ENCODE assay signal across 9 cellular contexts in genomic region chr14:76919811-76920571, GRCh38.
DNase-seq lines count a peak whose midpoint lies in the region; ATAC-seq and TF ChIP-seq lines count a peak whose summit lies in the region.
"Had no signal": no experiment of that assay in that cellular context is flagged by ENCODE, and none has a peak within 500 bp of the region (broad histone marks: within the 10 kb centered on the region; RNA-seq: fewer than 3 reads in every experiment).

No MANE protein-coding gene starts in this region.

- POLR2A ChIA-PET in activated CD4-positive, alpha-beta T cell treated with anti-CD3 and anti-CD28 coated beads for 36 hours (lab: Charles Lee): interaction anchor here (0.7 kb wide), 1 partner anchor 10 kb away, joined by 4 read pairs; no protein-coding TSS in a partner anchor

- CTCF ChIA-PET in activated CD4-positive, alpha-beta T cell treated with anti-CD3 and anti-CD28 coated beads for 36 hours (lab: Charles Lee): interaction anchor here (0.6 to 5.1 kb wide), 13 partner anchors 9 to 150 kb away, joined by 3 to 33 read pairs (median 4); no protein-coding TSS in a partner anchor

- ATAC-seq in activated CD4-positive, alpha-beta T cell treated with anti-CD3 and anti-CD28 coated beads for 36 hours: peak; percentile 72
- ATAC-seq in heart right ventricle (peak; percentile 1 to 36 (median 6)), HG02571 (IDR thresholded peaks at IDR 0.05; ENCODE audit: unreplicated experiment) (no peak)

- no peak for TF ChIP-seq CTCF in heart right ventricle (IDR thresholded peaks at IDR 0.05)

- H3K9me3 Mint-ChIP-seq in activated CD4-positive, alpha-beta T cell treated with anti-CD3 and anti-CD28 coated beads for 36 hours (ENCODE audit: low read depth): no peaks in the 10 kb centered on the region
- no peaks in the 10 kb centered on the region for H3K9me3 Mint-ChIP-seq in activated naive CD8-positive, alpha-beta T cell (ENCODE audit: low read depth)
- H3K9me3 Mint-ChIP-seq: CD8-positive, alpha-beta memory T cell had no signal

- peak overlapping the region; percentile 47 for H3K27ac Mint-ChIP-seq in activated CD4-positive, alpha-beta T cell treated with anti-CD3 and anti-CD28 coated beads for 36 hours
- H3K27ac Mint-ChIP-seq in activated naive CD8-positive, alpha-beta T cell: no peak overlapping the region

- H3K9me3 ChIP-seq in heart right ventricle: no peaks in the 10 kb centered on the region

- intact Hi-C loops in activated CD4-positive, alpha-beta T cell treated with anti-CD3 and anti-CD28 coated beads for 36 hours (cut with DNase I, micrococcal nuclease): loop anchor here in 1 of 2 experiments (5.0 to 10.0 kb wide), 2 partner anchors 37 to 105 kb away; partner anchors contain the start of gene IRF2BPL
- intact Hi-C loops in heart right ventricle (cut with DNase I): loop anchor here in 9 of 10 donors (2.0 to 10.0 kb wide), 7 partner anchors 32 to 109 kb away; partner anchors contain the start of gene IRF2BPL (in 4 of the 9)

- no peak overlapping the region for H3K4me3 Mint-ChIP-seq in activated CD4-positive, alpha-beta T cell treated with anti-CD3 and anti-CD28 coated beads for 36 hours
- H3K4me3 Mint-ChIP-seq in activated naive CD8-positive, alpha-beta T cell: peak overlapping the region; percentile 63

- H3K9ac ChIP-seq in rectal smooth muscle tissue (ENCODE audit: low read length): no peak overlapping the region

- peak; percentile 70 for DNase-seq in activated CD4-positive, alpha-beta T cell treated with anti-CD3 and anti-CD28 coated beads for 36 hours
- DNase-seq in activated CD4-positive, alpha-beta T cell treated with anti-CD3 and anti-CD28 coated beads for 1 hour: no peak
- DNase-seq in NCI-H2196 (lab: John Stamatoyannopoulos, UW; ENCODE audit: unreplicated experiment): peak; percentile 79
- peak; percentile 51 to 67 for DNase-seq in heart right ventricle
- DNase-seq in NCI-H1048 (lab: John Stamatoyannopoulos, UW): no peak

- H3K4me1 Mint-ChIP-seq in activated CD4-positive, alpha-beta T cell treated with anti-CD3 and anti-CD28 coated beads for 36 hours: peaks cover 67% of the 10 kb centered on the region
- H3K4me1 Mint-ChIP-seq in activated naive CD8-positive, alpha-beta T cell (ENCODE audit: low read depth): peaks cover 39% of the 10 kb centered on the region

- H3K27me3 Mint-ChIP-seq in activated CD4-positive, alpha-beta T cell treated with anti-CD3 and anti-CD28 coated beads for 36 hours: no peaks in the 10 kb centered on the region
- no peaks in the 10 kb centered on the region for H3K27me3 Mint-ChIP-seq in activated naive CD8-positive, alpha-beta T cell
- H3K27me3 Mint-ChIP-seq: CD8-positive, alpha-beta memory T cell had no signal

- no peaks in the 10 kb centered on the region for H3K36me3 ChIP-seq in heart right ventricle
- no peaks in the 10 kb centered on the region for H3K36me3 ChIP-seq in rectal smooth muscle tissue (ENCODE audit: control insufficient read depth, insufficient read depth, low read length)

- peaks cover 37 to 81% (median 53%) of the 10 kb centered on the region in 9 donors for H3K4me1 ChIP-seq in heart right ventricle
- H3K4me1 ChIP-seq in rectal smooth muscle tissue (ENCODE audit: control insufficient read depth, insufficient read depth, low read length): peaks cover 35% of the 10 kb centered on the region

- peak overlapping the region; percentile 83 to 98 (median 92) for H3K27ac ChIP-seq in heart right ventricle
- H3K27ac ChIP-seq in rectal smooth muscle tissue (ENCODE audit: low read depth, low read length): peak overlapping the region; percentile 98

- H3K27me3 ChIP-seq in heart right ventricle (no peaks in the 10 kb centered on the region), rectal smooth muscle tissue (ENCODE audit: control insufficient read depth, insufficient read depth, low read length) (no peaks in the 10 kb centered on the region)

- H3K4me3 ChIP-seq in heart right ventricle (peak overlapping the region in 2 of 10 donors; percentile 1 to 8), rectal smooth muscle tissue (ENCODE audit: low read length) (peak overlapping the region; percentile 46)

- no peaks in the 10 kb centered on the region for H3K36me3 Mint-ChIP-seq in activated CD4-positive, alpha-beta T cell treated with anti-CD3 and anti-CD28 coated beads for 36 hours (ENCODE audit: low read depth)
- H3K36me3 Mint-ChIP-seq in activated naive CD8-positive, alpha-beta T cell: no peaks in the 10 kb centered on the region
- H3K36me3 Mint-ChIP-seq: CD8-positive, alpha-beta memory T cell had no signal

- WGBS in heart right ventricle, 2 donors: 21 to 23% methylated on average over 19 of the region's 19 CpGs

Comparison
In these comparisons a context has a peak if more than half of its experiments do, and no peak if none do; other contexts are left out.
1. DNase-seq: peak in activated CD4-positive, alpha-beta T cell treated with anti-CD3 and anti-CD28 coated beads for 36 hours (single experiment), NCI-H2196 (single experiment) and heart right ventricle (2 of 2); none in activated CD4-positive, alpha-beta T cell treated with anti-CD3 and anti-CD28 coated beads for 1 hour (single experiment) and NCI-H1048 (single experiment).